ENCODE assay signal across 10 cellular contexts in the genomic region with DNA sequence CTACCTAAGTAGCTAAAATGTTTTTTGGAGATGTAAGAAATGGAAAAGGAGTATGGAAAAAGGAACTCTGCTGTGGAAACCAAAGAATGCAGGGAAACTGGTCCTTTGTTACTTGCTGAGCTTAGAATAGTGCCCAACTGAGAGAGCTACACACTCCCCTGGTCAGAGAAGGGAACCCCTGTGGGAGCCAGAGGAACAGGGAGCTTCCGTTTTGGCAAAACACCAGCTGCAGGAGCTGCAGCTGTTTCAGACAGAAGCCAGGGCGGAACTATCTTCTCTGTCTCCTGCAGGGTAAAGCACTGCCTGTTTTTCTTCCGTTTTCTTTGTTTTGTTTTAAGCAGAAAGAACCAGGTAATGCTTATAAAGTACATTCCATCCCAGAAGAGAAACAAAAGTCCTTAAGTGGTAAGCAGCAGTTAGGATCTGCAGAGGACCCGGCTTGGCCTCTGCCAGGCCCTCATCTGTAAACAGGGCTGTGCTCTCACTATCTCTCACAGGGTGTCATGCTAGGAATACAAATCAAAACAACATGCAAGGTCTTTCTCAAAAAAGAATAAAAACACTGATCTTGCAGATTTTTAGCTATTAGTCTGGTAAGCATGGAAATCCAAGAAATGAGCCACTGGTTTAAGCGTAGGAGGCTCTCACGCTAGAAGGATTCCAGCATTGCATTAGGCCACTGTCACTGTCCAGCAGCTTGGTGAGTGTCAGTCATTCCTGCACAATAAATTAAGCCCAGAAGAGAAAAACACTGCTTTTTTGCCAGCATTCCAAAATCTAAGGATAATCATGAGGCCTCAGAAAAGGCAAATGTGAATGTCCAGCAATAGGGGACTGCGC.
DNase-seq lines count a peak whose midpoint lies in the region; ATAC-seq and TF ChIP-seq lines count a peak whose summit lies in the region.
"Had no signal": no experiment of that assay in that cellular context is flagged by ENCODE, and none has a peak within 500 bp of the region (broad histone marks: within the 10 kb centered on the region; RNA-seq: fewer than 3 reads in every experiment).

No MANE protein-coding gene starts in this region.

- no peak for ATAC-seq in CD4-positive, alpha-beta T cell (ENCODE audit: poor library complexity)
- ATAC-seq in HG03439 (IDR thresholded peaks at IDR 0.05; ENCODE audit: unreplicated experiment) (no peak), HG02885 (IDR thresholded peaks at IDR 0.05; ENCODE audit: poor library complexity, unreplicated experiment) (no peak)

- TF ChIP-seq POLR2A in sigmoid colon (IDR thresholded peaks at IDR 0.05): no peak

- no peak overlapping the region for H3K4me3 Mint-ChIP-seq in CD4-positive, alpha-beta T cell

- TF ChIP-seq EP300 in sigmoid colon (IDR thresholded peaks at IDR 0.05): no peak

- H3K36me3 ChIP-seq in HUES64 (ENCODE audit: insufficient read depth, low read length): peaks cover 11% of the 10 kb centered on the region
- no peaks in the 10 kb centered on the region for H3K36me3 ChIP-seq in left ventricle myocardium inferior
- no peaks in the 10 kb centered on the region for H3K36me3 ChIP-seq in sigmoid colon
- H3K36me3 ChIP-seq: tibial nerve had no signal

- peaks cover 6% of the 10 kb centered on the region for H3K4me1 Mint-ChIP-seq in CD4-positive, alpha-beta T cell (ENCODE audit: low read depth)

- no peak overlapping the region for H3K4me3 ChIP-seq in HUES64 (ENCODE audit: low read length)
- H3K4me3 ChIP-seq in left ventricle myocardium inferior: peak overlapping the region; percentile 21
- no peak overlapping the region for H3K4me3 ChIP-seq in sigmoid colon
- H3K4me3 ChIP-seq: tibial nerve had no signal

- H3K36me3 Mint-ChIP-seq in CD4-positive, alpha-beta T cell (ENCODE audit: low read depth): no peaks in the 10 kb centered on the region

- H3K9me3 ChIP-seq in HUES64 (ENCODE audit: insufficient read depth, low read depth, low read length) (no peaks in the 10 kb centered on the region), left ventricle myocardium inferior (replicated peaks) (no peaks in the 10 kb centered on the region), sigmoid colon (no peaks in the 10 kb centered on the region)
- H3K9me3 ChIP-seq in CD4-positive, alpha-beta T cell (ENCODE audit: control insufficient read depth, low read length): no peaks in the 10 kb centered on the region
- H3K9me3 ChIP-seq: tibial nerve had no signal

- WGBS in HUES64: 43% methylated on average over 7 of the region's 7 CpGs
- whole genome bisulfite sequencing in sigmoid colon, 2 donors: 53 to 63% methylated on average over 7 of the region's 7 CpGs

- no peaks in the 10 kb centered on the region for H3K27me3 ChIP-seq in HUES64 (ENCODE audit: insufficient read depth, low read length)
- no peaks in the 10 kb centered on the region for H3K27me3 ChIP-seq in left ventricle myocardium inferior (ENCODE audit: low read depth)
- no peaks in the 10 kb centered on the region for H3K27me3 ChIP-seq in sigmoid colon
- H3K27me3 ChIP-seq in CD4-positive, alpha-beta T cell (ENCODE audit: control insufficient read depth, insufficient read depth, low read length): no peaks in the 10 kb centered on the region
- H3K27me3 ChIP-seq: tibial nerve had no signal

- H3K9ac ChIP-seq in HUES64 (ENCODE audit: low read depth, low read length): peak overlapping the region; percentile 66; the same call in 1 of the 2 replicates

- TF ChIP-seq CTCF in left ventricle myocardium inferior (IDR thresholded peaks at IDR 0.05; ENCODE audit: borderline replicate concordance) (no peak), sigmoid colon (IDR thresholded peaks at IDR 0.05) (no peak)
- TF ChIP-seq CTCF in CD4-positive, alpha-beta T cell (IDR thresholded peaks at IDR 0.05): no peak

- CTCF ChIA-PET in CD4-positive, alpha-beta T cell (lab: Charles Lee): no interaction called here

- POLR2A ChIA-PET in CD4-positive, alpha-beta T cell (lab: Charles Lee): no interaction called here

- H3K4me1 ChIP-seq in HUES64 (ENCODE audit: insufficient read depth, low read length) (peaks cover 45% of the 10 kb centered on the region), left ventricle myocardium inferior (peaks cover 27% of the 10 kb centered on the region), sigmoid colon (peaks cover 0 to 10% (median 3%) of the 10 kb centered on the region in 4 donors)

- peak; percentile 83 for DNase-seq in RPMI8226
- peak; percentile 42 for DNase-seq in left ventricle myocardium inferior
- DNase-seq in sigmoid colon: peak; percentile 75
- DNase-seq in NAMALWA (ENCODE audit: low spot score): no peak
- no peak for DNase-seq in CD4-positive, alpha-beta T cell
- DNase-seq: activated CD4-positive, alpha-beta T cell treated with anti-CD3 and anti-CD28 coated beads for 4 hours had no signal

- H3K27me3 Mint-ChIP-seq in CD4-positive, alpha-beta T cell: no peaks in the 10 kb centered on the region

- H3K27ac ChIP-seq in HUES64 (ENCODE audit: low read depth, low read length): peak overlapping the region; percentile 95
- peak overlapping the region; percentile 65 for H3K27ac ChIP-seq in left ventricle myocardium inferior (replicated peaks)
- no peak overlapping the region for H3K27ac ChIP-seq in sigmoid colon
- no peak overlapping the region for H3K27ac ChIP-seq in CD4-positive, alpha-beta T cell (ENCODE audit: low read depth, low read length)
- H3K27ac ChIP-seq: tibial nerve had no signal

- H3K9me3 Mint-ChIP-seq in CD4-positive, alpha-beta T cell: no peaks in the 10 kb centered on the region

- intact Hi-C loops in left ventricle myocardium inferior (cut with micrococcal nuclease) (loop anchor here (10.0 kb wide), 1 partner anchor 75 kb away; the partner anchor contains the start of gene CHST7), sigmoid colon (cut with DNase I) (no loop called here)
- intact Hi-C loops in CD4-positive, alpha-beta T cell (cut with DNase I, micrococcal nuclease): no loop called here

- H3K27ac Mint-ChIP-seq in CD4-positive, alpha-beta T cell: no peak overlapping the region

Comparison
In these comparisons a context has a peak if more than half of its experiments do, and no peak if none do; other contexts are left out.
1. H3K27ac ChIP-seq: peak in HUES64 (single experiment) and left ventricle myocardium inferior (single experiment); none in sigmoid colon (0 of 4) and CD4-positive, alpha-beta T cell (single experiment).
2. DNase-seq: peak in RPMI8226 (single experiment), left ventricle myocardium inferior (single experiment) and sigmoid colon (single experiment); none in NAMALWA (single experiment) and CD4-positive, alpha-beta T cell (0 of 10).